ENCODE assay signal across 1 cellular context in the genomic region with DNA sequence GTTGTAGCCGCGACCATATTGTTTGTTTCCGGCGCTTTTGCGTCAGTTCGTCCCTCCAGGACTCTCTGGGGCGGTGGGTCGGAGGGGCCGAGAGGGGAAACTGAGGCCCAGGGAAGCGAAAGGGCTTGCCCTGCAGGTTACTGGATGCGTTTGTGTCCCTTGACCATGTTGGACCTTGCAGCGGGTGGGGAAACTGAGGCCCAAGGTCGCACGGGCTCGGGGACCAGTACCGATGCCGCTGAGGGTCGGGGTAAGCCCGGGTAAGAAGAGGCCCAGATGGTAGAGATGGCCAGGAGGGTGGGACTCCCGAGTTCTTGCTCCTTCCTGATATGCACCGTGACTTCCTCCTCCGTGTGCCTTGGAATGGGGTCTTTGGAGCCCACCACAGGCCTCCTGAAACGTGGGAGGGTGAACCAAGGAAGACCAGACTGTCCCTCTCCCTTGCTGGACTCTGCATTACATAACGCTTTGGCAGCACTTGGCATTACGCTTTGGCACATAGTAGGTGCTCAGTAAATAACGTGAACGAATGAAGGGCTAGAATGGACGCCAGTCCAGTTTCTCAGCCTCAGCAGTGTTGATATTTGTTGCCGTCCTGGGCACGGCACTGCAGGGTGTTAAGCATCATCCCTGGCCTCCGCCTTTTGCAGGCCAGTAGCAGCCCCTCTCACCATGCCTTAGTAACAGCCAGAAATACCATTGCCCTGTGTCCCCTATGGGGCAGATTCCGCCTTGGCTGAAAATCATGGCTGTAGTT.
A peak's percentile ranks its signal among the peaks of the same experiment; 100 is the strongest.
TF ChIP-seq lines count a peak whose summit lies in the region.

No MANE protein-coding gene starts in this region.

TF ChIP-seq in HepG2, 621 proteins besides CTCF, POLR2A, EP300 and RAD21 (continued from another document and continues in another):
- TF ChIP-seq, protein P1, sequence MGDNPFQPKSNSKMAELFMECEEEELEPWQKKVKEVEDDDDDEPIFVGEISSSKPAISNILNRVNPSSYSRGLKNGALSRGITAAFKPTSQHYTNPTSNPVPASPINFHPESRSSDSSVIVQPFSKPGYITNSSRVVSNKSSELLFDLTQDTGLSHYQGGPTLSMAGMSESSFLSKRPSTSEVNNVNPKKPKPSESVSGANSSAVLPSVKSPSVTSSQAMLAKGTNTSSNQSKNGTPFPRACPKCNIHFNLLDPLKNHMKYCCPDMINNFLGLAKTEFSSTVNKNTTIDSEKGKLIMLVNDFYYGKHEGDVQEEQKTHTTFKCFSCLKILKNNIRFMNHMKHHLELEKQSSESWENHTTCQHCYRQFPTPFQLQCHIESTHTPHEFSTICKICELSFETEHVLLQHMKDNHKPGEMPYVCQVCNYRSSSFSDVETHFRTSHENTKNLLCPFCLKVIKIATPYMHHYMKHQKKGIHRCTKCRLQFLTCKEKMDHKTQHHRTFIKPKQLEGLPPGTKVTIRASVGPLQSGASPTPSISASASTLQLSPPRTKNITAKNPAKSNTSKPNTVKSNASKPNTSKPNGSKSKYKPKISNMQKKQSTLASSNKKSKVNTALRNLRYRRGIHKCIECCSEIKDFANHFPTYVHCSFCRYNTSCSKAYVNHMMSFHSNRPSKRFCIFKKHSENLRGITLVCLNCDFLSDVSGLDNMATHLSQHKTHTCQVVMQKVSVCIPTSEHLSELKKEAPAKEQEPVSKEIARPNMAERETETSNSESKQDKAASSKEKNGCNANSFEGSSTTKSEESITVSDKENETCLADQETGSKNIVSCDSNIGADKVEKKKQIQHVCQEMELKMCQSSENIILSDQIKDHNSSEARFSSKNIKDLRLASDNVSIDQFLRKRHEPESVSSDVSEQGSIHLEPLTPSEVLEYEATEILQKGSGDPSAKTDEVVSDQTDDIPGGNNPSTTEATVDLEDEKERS (CRISPR knock-in tag; IDR thresholded peaks at IDR 0.05), result 0 out of 2 replicates have a peak, but pooled peaks have one; percentile 41
- TF ChIP-seq, protein P2, sequence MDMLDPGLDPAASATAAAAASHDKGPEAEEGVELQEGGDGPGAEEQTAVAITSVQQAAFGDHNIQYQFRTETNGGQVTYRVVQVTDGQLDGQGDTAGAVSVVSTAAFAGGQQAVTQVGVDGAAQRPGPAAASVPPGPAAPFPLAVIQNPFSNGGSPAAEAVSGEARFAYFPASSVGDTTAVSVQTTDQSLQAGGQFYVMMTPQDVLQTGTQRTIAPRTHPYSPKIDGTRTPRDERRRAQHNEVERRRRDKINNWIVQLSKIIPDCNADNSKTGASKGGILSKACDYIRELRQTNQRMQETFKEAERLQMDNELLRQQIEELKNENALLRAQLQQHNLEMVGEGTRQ (IDR thresholded peaks at IDR 0.05; ENCODE audit: low read depth, low read length), result no peak
- TF ChIP-seq, protein P2 (CRISPR knock-in tag; IDR thresholded peaks at IDR 0.05; ENCODE audit: borderline replicate concordance), result 0 out of 2 replicates have a peak, but pooled peaks have one; percentile 1
- TF ChIP-seq IRX3 (CRISPR knock-in tag; IDR thresholded peaks at IDR 0.05; ENCODE audit: borderline replicate concordance, low read depth) (no peak), MIXL1 (CRISPR knock-in tag; IDR thresholded peaks at IDR 0.05) (no peak), SAP130 (CRISPR knock-in tag; IDR thresholded peaks at IDR 0.05; ENCODE audit: low read depth) (0 out of 2 replicates have a peak, but pooled peaks have one; percentile 21), ZNF83 (CRISPR knock-in tag; IDR thresholded peaks at IDR 0.05; ENCODE audit: borderline replicate concordance) (no peak), ZNF883 (CRISPR knock-in tag; IDR thresholded peaks at IDR 0.05; ENCODE audit: not compliant biosample characterization) (peak; percentile 63), KLF6 (CRISPR knock-in tag; IDR thresholded peaks at IDR 0.05) (no peak), NR1H2 (CRISPR knock-in tag; IDR thresholded peaks at IDR 0.05; ENCODE audit: borderline replicate concordance, low read depth) (no peak), ZNF24 (IDR thresholded peaks at IDR 0.05) (peak; percentile 86), CEBPG (CRISPR knock-in tag; IDR thresholded peaks at IDR 0.05) (no peak), ZKSCAN1 (IDR thresholded peaks at IDR 0.05; ENCODE audit: low read length) (peak; percentile 96), ZNF547 (CRISPR knock-in tag; IDR thresholded peaks at IDR 0.05) (peak; percentile 22; the same call in 1 of the 2 replicates), RELA (CRISPR knock-in tag; IDR thresholded peaks at IDR 0.05) (no peak), ZNF136 (CRISPR knock-in tag; IDR thresholded peaks at IDR 0.05; ENCODE audit: low read depth) (no peak), NRL (CRISPR knock-in tag; IDR thresholded peaks at IDR 0.05; ENCODE audit: borderline replicate concordance) (0 out of 2 replicates have a peak, but pooled peaks have one; percentile 28), FOSL1 (CRISPR knock-in tag; IDR thresholded peaks at IDR 0.05; ENCODE audit: borderline replicate concordance) (no peak), HOXA7 (CRISPR knock-in tag; IDR thresholded peaks at IDR 0.05) (no peak), ZNF274 (CRISPR knock-in tag; IDR thresholded peaks at IDR 0.05) (peak; percentile 83), ZMYM3 (CRISPR knock-in tag; IDR thresholded peaks at IDR 0.05) (peak; percentile 55)
- TF ChIP-seq, protein P3, sequence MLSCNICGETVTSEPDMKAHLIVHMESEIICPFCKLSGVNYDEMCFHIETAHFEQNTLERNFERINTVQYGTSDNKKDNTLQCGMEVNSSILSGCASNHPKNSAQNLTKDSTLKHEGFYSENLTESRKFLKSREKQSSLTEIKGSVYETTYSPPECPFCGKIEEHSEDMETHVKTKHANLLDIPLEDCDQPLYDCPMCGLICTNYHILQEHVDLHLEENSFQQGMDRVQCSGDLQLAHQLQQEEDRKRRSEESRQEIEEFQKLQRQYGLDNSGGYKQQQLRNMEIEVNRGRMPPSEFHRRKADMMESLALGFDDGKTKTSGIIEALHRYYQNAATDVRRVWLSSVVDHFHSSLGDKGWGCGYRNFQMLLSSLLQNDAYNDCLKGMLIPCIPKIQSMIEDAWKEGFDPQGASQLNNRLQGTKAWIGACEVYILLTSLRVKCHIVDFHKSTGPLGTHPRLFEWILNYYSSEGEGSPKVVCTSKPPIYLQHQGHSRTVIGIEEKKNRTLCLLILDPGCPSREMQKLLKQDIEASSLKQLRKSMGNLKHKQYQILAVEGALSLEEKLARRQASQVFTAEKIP (CRISPR knock-in tag; IDR thresholded peaks at IDR 0.05; ENCODE audit: borderline replicate concordance), result no peak
- TF ChIP-seq, protein P4, sequence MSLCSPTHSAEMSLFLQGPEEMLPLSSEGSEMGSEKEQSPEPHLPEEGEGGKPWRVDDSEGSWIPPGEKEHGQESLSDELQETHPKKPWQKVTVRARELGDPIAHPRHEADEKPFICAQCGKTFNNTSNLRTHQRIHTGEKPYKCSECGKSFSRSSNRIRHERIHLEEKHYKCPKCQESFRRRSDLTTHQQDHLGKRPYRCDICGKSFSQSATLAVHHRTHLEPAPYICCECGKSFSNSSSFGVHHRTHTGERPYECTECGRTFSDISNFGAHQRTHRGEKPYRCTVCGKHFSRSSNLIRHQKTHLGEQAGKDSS (CRISPR knock-in tag; IDR thresholded peaks at IDR 0.05; ENCODE audit: borderline replicate concordance, low read depth), result no peak
- TF ChIP-seq, protein P5, sequence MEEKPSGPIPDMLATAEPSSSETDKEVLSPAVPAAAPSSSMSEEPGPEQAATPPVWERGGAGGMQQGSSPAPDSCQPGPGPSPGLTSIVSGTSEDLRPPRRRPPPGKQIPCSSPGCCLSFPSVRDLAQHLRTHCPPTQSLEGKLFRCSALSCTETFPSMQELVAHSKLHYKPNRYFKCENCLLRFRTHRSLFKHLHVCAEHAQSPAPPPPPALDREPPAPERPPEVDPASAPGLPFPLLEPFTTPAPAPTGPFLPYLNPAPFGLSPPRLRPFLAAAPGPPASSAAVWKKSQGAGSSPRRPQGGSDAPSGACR (CRISPR knock-in tag; IDR thresholded peaks at IDR 0.05), result 0 out of 2 replicates have a peak, but pooled peaks have one; percentile 30
- TF ChIP-seq, protein P6, sequence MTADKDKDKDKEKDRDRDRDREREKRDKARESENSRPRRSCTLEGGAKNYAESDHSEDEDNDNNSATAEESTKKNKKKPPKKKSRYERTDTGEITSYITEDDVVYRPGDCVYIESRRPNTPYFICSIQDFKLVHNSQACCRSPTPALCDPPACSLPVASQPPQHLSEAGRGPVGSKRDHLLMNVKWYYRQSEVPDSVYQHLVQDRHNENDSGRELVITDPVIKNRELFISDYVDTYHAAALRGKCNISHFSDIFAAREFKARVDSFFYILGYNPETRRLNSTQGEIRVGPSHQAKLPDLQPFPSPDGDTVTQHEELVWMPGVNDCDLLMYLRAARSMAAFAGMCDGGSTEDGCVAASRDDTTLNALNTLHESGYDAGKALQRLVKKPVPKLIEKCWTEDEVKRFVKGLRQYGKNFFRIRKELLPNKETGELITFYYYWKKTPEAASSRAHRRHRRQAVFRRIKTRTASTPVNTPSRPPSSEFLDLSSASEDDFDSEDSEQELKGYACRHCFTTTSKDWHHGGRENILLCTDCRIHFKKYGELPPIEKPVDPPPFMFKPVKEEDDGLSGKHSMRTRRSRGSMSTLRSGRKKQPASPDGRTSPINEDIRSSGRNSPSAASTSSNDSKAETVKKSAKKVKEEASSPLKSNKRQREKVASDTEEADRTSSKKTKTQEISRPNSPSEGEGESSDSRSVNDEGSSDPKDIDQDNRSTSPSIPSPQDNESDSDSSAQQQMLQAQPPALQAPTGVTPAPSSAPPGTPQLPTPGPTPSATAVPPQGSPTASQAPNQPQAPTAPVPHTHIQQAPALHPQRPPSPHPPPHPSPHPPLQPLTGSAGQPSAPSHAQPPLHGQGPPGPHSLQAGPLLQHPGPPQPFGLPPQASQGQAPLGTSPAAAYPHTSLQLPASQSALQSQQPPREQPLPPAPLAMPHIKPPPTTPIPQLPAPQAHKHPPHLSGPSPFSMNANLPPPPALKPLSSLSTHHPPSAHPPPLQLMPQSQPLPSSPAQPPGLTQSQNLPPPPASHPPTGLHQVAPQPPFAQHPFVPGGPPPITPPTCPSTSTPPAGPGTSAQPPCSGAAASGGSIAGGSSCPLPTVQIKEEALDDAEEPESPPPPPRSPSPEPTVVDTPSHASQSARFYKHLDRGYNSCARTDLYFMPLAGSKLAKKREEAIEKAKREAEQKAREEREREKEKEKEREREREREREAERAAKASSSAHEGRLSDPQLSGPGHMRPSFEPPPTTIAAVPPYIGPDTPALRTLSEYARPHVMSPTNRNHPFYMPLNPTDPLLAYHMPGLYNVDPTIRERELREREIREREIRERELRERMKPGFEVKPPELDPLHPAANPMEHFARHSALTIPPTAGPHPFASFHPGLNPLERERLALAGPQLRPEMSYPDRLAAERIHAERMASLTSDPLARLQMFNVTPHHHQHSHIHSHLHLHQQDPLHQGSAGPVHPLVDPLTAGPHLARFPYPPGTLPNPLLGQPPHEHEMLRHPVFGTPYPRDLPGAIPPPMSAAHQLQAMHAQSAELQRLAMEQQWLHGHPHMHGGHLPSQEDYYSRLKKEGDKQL (CRISPR knock-in tag; IDR thresholded peaks at IDR 0.05; ENCODE audit: low read depth), result no peak
- TF ChIP-seq, protein P7, sequence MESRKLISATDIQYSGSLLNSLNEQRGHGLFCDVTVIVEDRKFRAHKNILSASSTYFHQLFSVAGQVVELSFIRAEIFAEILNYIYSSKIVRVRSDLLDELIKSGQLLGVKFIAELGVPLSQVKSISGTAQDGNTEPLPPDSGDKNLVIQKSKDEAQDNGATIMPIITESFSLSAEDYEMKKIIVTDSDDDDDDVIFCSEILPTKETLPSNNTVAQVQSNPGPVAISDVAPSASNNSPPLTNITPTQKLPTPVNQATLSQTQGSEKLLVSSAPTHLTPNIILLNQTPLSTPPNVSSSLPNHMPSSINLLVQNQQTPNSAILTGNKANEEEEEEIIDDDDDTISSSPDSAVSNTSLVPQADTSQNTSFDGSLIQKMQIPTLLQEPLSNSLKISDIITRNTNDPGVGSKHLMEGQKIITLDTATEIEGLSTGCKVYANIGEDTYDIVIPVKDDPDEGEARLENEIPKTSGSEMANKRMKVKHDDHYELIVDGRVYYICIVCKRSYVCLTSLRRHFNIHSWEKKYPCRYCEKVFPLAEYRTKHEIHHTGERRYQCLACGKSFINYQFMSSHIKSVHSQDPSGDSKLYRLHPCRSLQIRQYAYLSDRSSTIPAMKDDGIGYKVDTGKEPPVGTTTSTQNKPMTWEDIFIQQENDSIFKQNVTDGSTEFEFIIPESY (CRISPR knock-in tag; IDR thresholded peaks at IDR 0.05), result no peak
- TF ChIP-seq, protein P8, sequence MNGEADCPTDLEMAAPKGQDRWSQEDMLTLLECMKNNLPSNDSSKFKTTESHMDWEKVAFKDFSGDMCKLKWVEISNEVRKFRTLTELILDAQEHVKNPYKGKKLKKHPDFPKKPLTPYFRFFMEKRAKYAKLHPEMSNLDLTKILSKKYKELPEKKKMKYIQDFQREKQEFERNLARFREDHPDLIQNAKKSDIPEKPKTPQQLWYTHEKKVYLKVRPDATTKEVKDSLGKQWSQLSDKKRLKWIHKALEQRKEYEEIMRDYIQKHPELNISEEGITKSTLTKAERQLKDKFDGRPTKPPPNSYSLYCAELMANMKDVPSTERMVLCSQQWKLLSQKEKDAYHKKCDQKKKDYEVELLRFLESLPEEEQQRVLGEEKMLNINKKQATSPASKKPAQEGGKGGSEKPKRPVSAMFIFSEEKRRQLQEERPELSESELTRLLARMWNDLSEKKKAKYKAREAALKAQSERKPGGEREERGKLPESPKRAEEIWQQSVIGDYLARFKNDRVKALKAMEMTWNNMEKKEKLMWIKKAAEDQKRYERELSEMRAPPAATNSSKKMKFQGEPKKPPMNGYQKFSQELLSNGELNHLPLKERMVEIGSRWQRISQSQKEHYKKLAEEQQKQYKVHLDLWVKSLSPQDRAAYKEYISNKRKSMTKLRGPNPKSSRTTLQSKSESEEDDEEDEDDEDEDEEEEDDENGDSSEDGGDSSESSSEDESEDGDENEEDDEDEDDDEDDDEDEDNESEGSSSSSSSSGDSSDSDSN (CRISPR knock-in tag; IDR thresholded peaks at IDR 0.05), result peak; percentile 33; the same call in 1 of the 2 replicates
- TF ChIP-seq, protein P9, sequence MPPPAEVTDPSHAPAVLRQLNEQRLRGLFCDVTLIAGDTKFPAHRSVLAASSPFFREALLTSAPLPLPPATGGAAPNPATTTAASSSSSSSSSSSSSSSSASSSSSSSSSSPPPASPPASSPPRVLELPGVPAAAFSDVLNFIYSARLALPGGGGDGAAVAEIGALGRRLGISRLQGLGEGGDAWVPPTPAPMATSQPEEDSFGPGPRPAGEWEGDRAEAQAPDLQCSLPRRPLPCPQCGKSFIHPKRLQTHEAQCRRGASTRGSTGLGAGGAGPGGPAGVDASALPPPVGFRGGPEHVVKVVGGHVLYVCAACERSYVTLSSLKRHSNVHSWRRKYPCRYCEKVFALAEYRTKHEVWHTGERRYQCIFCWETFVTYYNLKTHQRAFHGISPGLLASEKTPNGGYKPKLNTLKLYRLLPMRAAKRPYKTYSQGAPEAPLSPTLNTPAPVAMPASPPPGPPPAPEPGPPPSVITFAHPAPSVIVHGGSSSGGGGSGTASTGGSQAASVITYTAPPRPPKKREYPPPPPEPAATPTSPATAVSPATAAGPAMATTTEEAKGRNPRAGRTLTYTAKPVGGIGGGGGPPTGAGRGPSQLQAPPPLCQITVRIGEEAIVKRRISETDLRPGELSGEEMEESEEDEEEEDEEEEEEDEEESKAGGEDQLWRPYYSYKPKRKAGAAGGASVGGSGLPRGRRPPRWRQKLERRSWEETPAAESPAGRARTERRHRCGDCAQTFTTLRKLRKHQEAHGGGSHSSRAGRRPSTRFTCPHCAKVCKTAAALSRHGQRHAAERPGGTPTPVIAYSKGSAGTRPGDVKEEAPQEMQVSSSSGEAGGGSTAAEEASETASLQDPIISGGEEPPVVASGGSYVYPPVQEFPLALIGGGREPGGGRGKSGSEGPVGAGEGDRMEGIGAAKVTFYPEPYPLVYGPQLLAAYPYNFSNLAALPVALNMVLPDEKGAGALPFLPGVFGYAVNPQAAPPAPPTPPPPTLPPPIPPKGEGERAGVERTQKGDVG (CRISPR knock-in tag; IDR thresholded peaks at IDR 0.05; ENCODE audit: borderline replicate concordance), result 0 out of 2 replicates have a peak, but pooled peaks have one; percentile 30
